ENCODE assay signal across 33 cellular contexts in genomic region chr12:13328535-13328934, GRCh38.
"Had no signal": no experiment of that assay in that cellular context is flagged by ENCODE, and none has a peak within 500 bp of the region (broad histone marks: within the 10 kb centered on the region; RNA-seq: fewer than 3 reads in every experiment).

No MANE protein-coding gene starts in this region.

- H3K4me3 ChIP-seq: body of pancreas, breast epithelium had no signal

- ATAC-seq: activated CD4-positive, alpha-beta T cell treated with anti-CD3 and anti-CD28 coated beads for 36 hours; activated CD4-positive, CD25-positive, alpha-beta regulatory T cell treated with anti-CD3 and anti-CD28 coated beads, Interleukin-2, amount 50 U/mL, for 24 hours; activated CD8-positive, alpha-beta memory T cell treated with anti-CD3 and anti-CD28 coated beads, Interleukin-2, amount 10 ng/mL, durations not matched to agents 7 days and 5 days; activated CD8-positive, alpha-beta T cell treated with anti-CD3 and anti-CD28 coated beads, Interleukin-2, amount 10 ng/mL, durations not matched to agents 7 days and 5 days; activated naive CD8-positive, alpha-beta T cell treated with anti-CD3 and anti-CD28 coated beads, Interleukin-2, amount 50 U/mL, for 24 hours; body of pancreas; WTC11 had no signal

- H3K27me3 ChIP-seq: body of pancreas, brain microvascular endothelial cell, breast epithelium had no signal

- FAIRE-seq: astrocyte, colon, TTC549 had no signal

- H3K27ac ChIP-seq: body of pancreas, brain microvascular endothelial cell, breast epithelium, VCaP had no signal

- DNase-seq: activated CD4-positive, alpha-beta memory T cell treated with anti-CD3 and anti-CD28 coated beads, Interleukin-2, amount 10 ng/mL, durations not matched to agents 7 days and 5 days; activated CD4-positive, alpha-beta T cell treated with anti-CD3 and anti-CD28 coated beads for 1 hour; activated CD4-positive, alpha-beta T cell treated with anti-CD3 and anti-CD28 coated beads for 36 hours; activated CD4-positive, alpha-beta T cell treated with anti-CD3 and anti-CD28 coated beads for 48 hours; activated CD4-positive, alpha-beta T cell treated with anti-CD3 and anti-CD28 coated beads, Interleukin-2, amount 10 ng/mL, durations not matched to agents 7 days and 5 days; activated CD4-positive, alpha-beta T cell treated with anti-CD3 and anti-CD28 coated beads, Interleukin-2, amount 50 U/mL, for 48 hours; activated CD4-positive, CD25-positive, alpha-beta regulatory T cell; activated CD8-positive, alpha-beta memory T cell treated with anti-CD3 and anti-CD28 coated beads for 24 hours; activated CD8-positive, alpha-beta memory T cell treated with anti-CD3 and anti-CD28 coated beads, Interleukin-2, amount 10 ng/mL, durations not matched to agents 7 days and 5 days; activated CD8-positive, alpha-beta memory T cell treated with anti-CD3 and anti-CD28 coated beads, Interleukin-2, amount 50 U/mL, for 48 hours; activated CD8-positive, alpha-beta T cell treated with anti-CD3 and anti-CD28 coated beads, Interleukin-2, amount 10 ng/mL, durations not matched to agents 7 days and 5 days; activated effector memory CD4-positive, alpha-beta T cell treated with Interleukin-2 at 50 U/mL for 16 hours; activated gamma-delta T cell; activated naive CD4-positive, alpha-beta T cell treated with anti-CD3 and anti-CD28 coated beads, Interleukin-2, amount 10 ng/mL, durations not matched to agents 7 days and 5 days; activated naive CD4-positive, alpha-beta T cell treated with Interleukin-2 at 50 U/mL for 16 hours; activated naive CD8-positive, alpha-beta T cell treated with anti-CD3 and anti-CD28 coated beads, Interleukin-2, amount 10 ng/mL, durations not matched to agents 7 days and 5 days; activated naive CD8-positive, alpha-beta T cell treated with anti-CD3 and anti-CD28 coated beads, Interleukin-2, amount 50 U/mL, for 24 hours; activated T-cell treated with anti-CD3 and anti-CD28 coated beads, Interleukin-2, amount 50 U/mL, for 24 hours; activated T-cell treated with anti-CD3 and anti-CD28 coated beads, Interleukin-2, amount 50 U/mL, for 48 hours; amniotic stem cell; aorta; body of pancreas; brain microvascular endothelial cell; central memory CD4-positive, alpha-beta T cell; T-helper 2 cell; T-helper 9 cell had no signal

- H3K9me3 ChIP-seq: body of pancreas, breast epithelium had no signal

- H3K4me1 ChIP-seq: body of pancreas, breast epithelium had no signal

- H3K36me3 ChIP-seq: brain microvascular endothelial cell, breast epithelium had no signal
